19 cellular contexts compared by ENCODE assay signal in genomic region chr1:63870152-63870551, GRCh38.
DNase-seq lines count a peak whose midpoint lies in the region; TF ChIP-seq lines count a peak whose summit lies in the region.
"Had no signal": no experiment of that assay in that cellular context is flagged by ENCODE, and none has a peak within 500 bp of the region (broad histone marks: within the 10 kb centered on the region; RNA-seq: fewer than 3 reads in every experiment).

No MANE protein-coding gene starts in this region.

- no peak overlapping the region for H3K9ac ChIP-seq in endodermal cell (ENCODE audit: extremely low read depth, low read length, poor library complexity, severe bottlenecking)

- H3K9me3 ChIP-seq in Caco-2: no peaks in the 10 kb centered on the region
- no peaks in the 10 kb centered on the region for H3K9me3 ChIP-seq in endodermal cell (ENCODE audit: control insufficient read depth, low read length)

- H3K4me1 ChIP-seq in Caco-2: no peaks in the 10 kb centered on the region
- peaks cover 17% of the 10 kb centered on the region for H3K4me1 ChIP-seq in endodermal cell (ENCODE audit: control insufficient read depth, insufficient read depth, low read length)

- DNase-seq in Caco-2 (no peak), HFF-Myc (ENCODE audit: extremely low read depth, low read depth) (no peak), endodermal cell (no peak), retinal pigment epithelial cell (ENCODE audit: low read depth) (no peak), HT-29 (ENCODE audit: low spot score) (no peak), globus pallidus (ENCODE audit: low spot score) (no peak), amygdala (lab: John Stamatoyannopoulos, UW) (no peak)
- DNase-seq: AML-193, DMS 273 treated with DMSO at 0.1 percent for 48 hours, GDM1, GOT3, HFFc6, IMR-90, NCI-H1436, NCI-H1930, NCI-H226, NCI-H524, NCI-H82 had no signal

- TF ChIP-seq CTCF in Caco-2 (IDR thresholded peaks at IDR 0.05; ENCODE audit: insufficient read depth in 1 of 2, low read depth in 1 of 2, low read length in 1 of 2, severe bottlenecking in 1 of 2, unreplicated experiment in 1 of 2) (no peak), HFF-Myc (IDR thresholded peaks at IDR 0.05; ENCODE audit: low read depth, low read length, missing control alignments) (peak; percentile 2), endodermal cell (conservative IDR thresholded peaks at IDR 0.05) (peak; percentile 66), retinal pigment epithelial cell (conservative IDR thresholded peaks at IDR 0.05; ENCODE audit: low read depth, low read length) (peak; percentile 19)

- H3K36me3 ChIP-seq in Caco-2 (ENCODE audit: control insufficient read depth, insufficient read depth, low read length) (no peaks in the 10 kb centered on the region), endodermal cell (ENCODE audit: control insufficient read depth, insufficient read depth, low read length) (no peaks in the 10 kb centered on the region)

- H3K4me3 Mint-ChIP-seq in Caco-2 (ENCODE audit: unreplicated experiment): no peak overlapping the region
- no peak overlapping the region for H3K4me3 Mint-ChIP-seq in endodermal cell
- H3K4me3 Mint-ChIP-seq: CD14-positive monocyte, HFFc6 had no signal

- CTCF ChIA-PET in Caco-2 (lab: Charles Lee): no interaction called here

- no TSS peak for BruUV-seq in Caco-2 (replicated peaks; lab: Mats Ljungman, UMichigan)

- 80 to 95% methylated on average over 1 to 2 of the region's 2 CpGs for WGBS in endodermal cell (ENCODE audit: insufficient coverage in 1 of 2, insufficient read length in 1 of 2), 2 experiments

- H3K36me3 Mint-ChIP-seq in Caco-2 (ENCODE audit: insufficient read depth, unreplicated experiment): no peaks in the 10 kb centered on the region
- peaks cover 1% of the 10 kb centered on the region for H3K36me3 Mint-ChIP-seq in endodermal cell (ENCODE audit: low read depth)
- H3K36me3 Mint-ChIP-seq: CD14-positive monocyte had no signal

- H3K9me3 Mint-ChIP-seq in Caco-2 (ENCODE audit: unreplicated experiment) (no peaks in the 10 kb centered on the region), endodermal cell (no peaks in the 10 kb centered on the region)
- H3K9me3 Mint-ChIP-seq: CD14-positive monocyte, HFFc6 had no signal

- H3K4me1 Mint-ChIP-seq in Caco-2 (ENCODE audit: low read depth, unreplicated experiment) (peaks cover 12% of the 10 kb centered on the region), endodermal cell (peaks cover 54% of the 10 kb centered on the region)
- H3K4me1 Mint-ChIP-seq: CD14-positive monocyte had no signal

- H3K4me3 ChIP-seq in Caco-2 (ENCODE audit: low read depth, low read length): no peak overlapping the region
- H3K4me3 ChIP-seq in HFF-Myc (replicated peaks; ENCODE audit: low read depth, low read length): no peak overlapping the region
- no peak overlapping the region for H3K4me3 ChIP-seq in endodermal cell (ENCODE audit: low read length)
- H3K4me3 ChIP-seq in retinal pigment epithelial cell (ENCODE audit: low read length): no peak overlapping the region

- H3K27me3 ChIP-seq in Caco-2 (replicated peaks; ENCODE audit: control insufficient read depth, insufficient read depth, low read length): no peaks in the 10 kb centered on the region
- no peaks in the 10 kb centered on the region for H3K27me3 ChIP-seq in endodermal cell (ENCODE audit: control insufficient read depth, insufficient read depth, low read length, poor library complexity, severe bottlenecking)

- H3K27ac Mint-ChIP-seq in Caco-2 (ENCODE audit: unreplicated experiment) (peak overlapping the region; percentile 22), endodermal cell (no peak overlapping the region)
- H3K27ac Mint-ChIP-seq: CD14-positive monocyte, HFFc6 had no signal

- no peak overlapping the region for H3K27ac ChIP-seq in endodermal cell (ENCODE audit: low read depth, low read length)

- H3K27me3 Mint-ChIP-seq in Caco-2 (ENCODE audit: insufficient read depth, unreplicated experiment) (no peaks in the 10 kb centered on the region), endodermal cell (ENCODE audit: insufficient read depth) (no peaks in the 10 kb centered on the region)

- intact Hi-C loops in Caco-2 (cut with micrococcal nuclease; ENCODE audit: unreplicated experiment): no loop called here

- POLR2A ChIA-PET in Caco-2 (lab: Charles Lee): no interaction called here

Comparison
In these comparisons a context has a peak if more than half of its experiments do, and no peak if none do; other contexts are left out.
1. CTCF ChIP-seq: peak in HFF-Myc (single experiment), endodermal cell (single experiment) and retinal pigment epithelial cell (single experiment); none in Caco-2 (0 of 2).